3 cellular contexts compared by ENCODE assay signal in the genomic region with DNA sequence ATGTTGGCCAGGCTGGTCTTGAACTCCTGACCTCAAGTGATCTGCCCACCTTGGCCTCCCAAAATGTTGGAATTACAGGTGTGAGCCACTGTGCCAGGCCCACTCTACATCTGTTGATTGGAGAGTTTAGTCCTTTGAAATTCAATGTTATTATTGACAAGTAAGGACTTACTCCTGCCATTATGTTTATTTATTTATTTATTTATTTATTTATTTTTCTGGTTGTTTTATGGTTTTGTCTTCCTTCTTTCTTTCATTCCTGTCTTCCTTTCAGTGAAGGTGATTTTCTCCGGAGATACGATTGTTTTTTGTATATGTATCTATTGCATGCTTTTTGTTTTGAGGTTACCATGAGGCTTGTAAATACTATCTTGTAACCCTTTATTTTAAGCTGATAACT.
"Had no signal": no experiment of that assay in that cellular context is flagged by ENCODE, and none has a peak within 500 bp of the region (broad histone marks: within the 10 kb centered on the region; RNA-seq: fewer than 3 reads in every experiment).

No MANE protein-coding gene starts in this region.

- H3K4me3 ChIP-seq: GM12878 had no signal

- DNase-seq: GDM1, GF-D8 had no signal
